In the genomic region with DNA sequence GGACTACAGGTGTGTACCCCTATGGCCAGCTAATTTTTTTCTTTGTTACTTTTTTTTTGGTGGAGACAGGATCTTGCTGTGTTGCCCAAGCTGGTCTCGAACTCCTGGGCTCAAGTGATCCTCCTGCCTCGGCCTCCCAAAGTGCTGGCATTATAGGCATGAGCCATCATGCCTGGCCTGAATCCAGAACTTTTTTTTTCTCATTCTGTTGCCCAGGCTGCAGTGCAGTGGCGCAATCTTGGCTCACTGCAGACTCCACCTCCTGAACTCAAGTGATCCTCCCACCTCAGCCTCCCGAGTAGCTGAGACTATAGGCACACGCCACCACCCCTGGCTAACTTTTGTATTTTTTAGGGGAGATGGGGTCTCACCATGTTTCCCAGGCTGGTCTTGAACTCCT, we compare ENCODE assay signal across 7 cellular contexts. TPM values are rescaled to one million over a fixed set of nuclear protein-coding genes. Genes with fewer than 3 reads are reported as not detected.
A peak's percentile ranks its signal among the peaks of the same experiment; 100 is the strongest.
DNase-seq lines count a peak whose midpoint lies in the region; ATAC-seq and TF ChIP-seq lines count a peak whose summit lies in the region.
"Not testable (repeated sequence)": the region's sequence is repeated elsewhere in the genome, so short reads cannot be mapped to it uniquely, and the experiment has no call there.

No MANE protein-coding gene starts in this region.

- H4K8ac ChIP-seq in IMR-90 (ENCODE audit: low read depth in 2 of 2, low read length in 2 of 2): not testable (repeated sequence)

- in situ Hi-C loops in IMR-90 (cut with MboI; ENCODE audit: low sequenced_read_pairs): not testable (repeated sequence)

- H3K27ac Mint-ChIP-seq in activated T-cell treated with anti-CD3 and anti-CD28 coated beads, Interleukin-2, amount 50 U/mL, for 24 hours: peak overlapping the region; percentile 64
- not testable (repeated sequence) for H3K27ac Mint-ChIP-seq in MCF 10A (ENCODE audit: low read depth, unreplicated experiment)
- peak overlapping the region; percentile 71 for H3K27ac Mint-ChIP-seq in progenitor cell of endocrine pancreas

- CTCF ChIA-PET in IMR-90 (lab: Yijun Ruan, JAX) (interaction anchor here (1.4 kb wide), 1 partner anchor 12 kb away, joined by 3 read pairs; no protein-coding TSS in a partner anchor), MCF 10A (lab: Yijun Ruan, JAX) (interaction anchor here (0.6 to 2.6 kb wide), 10 partner anchors 10 to 130 kb away, joined by 3 to 13 read pairs (median 6); partner anchors contain the start of gene SRSF9)

- not testable (repeated sequence) for H2BK120ac ChIP-seq in IMR-90 (ENCODE audit: low read depth, low read length)

- not testable (repeated sequence) for H3K9me3 ChIP-seq in IMR-90 (ENCODE audit: control insufficient read depth, insufficient read depth, low read length)

- not testable (repeated sequence) for TF ChIP-seq RAD21 in IMR-90 (IDR thresholded peaks at IDR 0.05; ENCODE audit: low read length)

- H2AK9ac ChIP-seq in IMR-90 (replicated peaks; ENCODE audit: low read depth, low read length, poor library complexity): not testable (repeated sequence)

- not testable (repeated sequence) for H3K9me1 ChIP-seq in IMR-90 (ENCODE audit: insufficient read depth, low read length)

- BruUV-seq in IMR-90 (replicated peaks; lab: Mats Ljungman, UMichigan); MCF 10A (replicated peaks; lab: Mats Ljungman, UMichigan): not testable (repeated sequence)

- H3K56ac ChIP-seq in IMR-90 (ENCODE audit: extremely low read depth, insufficient read depth, low read length): not testable (repeated sequence)

- not testable (repeated sequence) for TF ChIP-seq POLR2A in IMR-90 (IDR thresholded peaks at IDR 0.05; ENCODE audit: low read depth, low read length); NB4 (IDR thresholded peaks at IDR 0.05; ENCODE audit: extremely low read depth, insufficient read length)

- dilution Hi-C loops in IMR-90 (cut with HindIII; ENCODE audit: low sequenced_read_pairs, unreplicated experiment): not testable (repeated sequence)

- H3K23ac ChIP-seq in IMR-90 (ENCODE audit: low read depth, low read length): not testable (repeated sequence)

- peaks cover 31% of the 10 kb centered on the region for H3K36me3 ChIP-seq in IMR-90 (ENCODE audit: control insufficient read depth, insufficient read depth, low read length)

- ATAC-seq in IMR-90 (ENCODE audit: low read depth): not testable (repeated sequence)

- peaks cover 28% of the 10 kb centered on the region for H3K4me1 Mint-ChIP-seq in activated T-cell treated with anti-CD3 and anti-CD28 coated beads, Interleukin-2, amount 50 U/mL, for 24 hours (ENCODE audit: low read depth)
- not testable (repeated sequence) for H3K4me1 Mint-ChIP-seq in MCF 10A (ENCODE audit: insufficient read depth, unreplicated experiment)
- H3K4me1 Mint-ChIP-seq in progenitor cell of endocrine pancreas (ENCODE audit: low read depth): peaks cover 14% of the 10 kb centered on the region

- H2BK20ac ChIP-seq in IMR-90 (ENCODE audit: low read depth, low read length): not testable (repeated sequence)

- H2BK15ac ChIP-seq in IMR-90 (ENCODE audit: low read depth, low read length): not testable (repeated sequence)

- not testable (repeated sequence) for H2AFZ ChIP-seq in IMR-90 (replicated peaks; ENCODE audit: low read length, poor library complexity)

- H3K9me3 Mint-ChIP-seq in activated T-cell treated with anti-CD3 and anti-CD28 coated beads, Interleukin-2, amount 50 U/mL, for 24 hours; MCF 10A (ENCODE audit: unreplicated experiment); progenitor cell of endocrine pancreas (ENCODE audit: low read depth): not testable (repeated sequence)

- not testable (repeated sequence) for H3K4me3 Mint-ChIP-seq in activated T-cell treated with anti-CD3 and anti-CD28 coated beads, Interleukin-2, amount 50 U/mL, for 24 hours; MCF 10A (ENCODE audit: unreplicated experiment); progenitor cell of endocrine pancreas (ENCODE audit: low read depth)

- not testable (repeated sequence) for H3K27ac ChIP-seq in IMR-90 (ENCODE audit: insufficient read depth, low read length)

- H3K9ac ChIP-seq in IMR-90 (ENCODE audit: low read depth, low read length): not testable (repeated sequence)

- not testable (repeated sequence) for H3K27me3 Mint-ChIP-seq in activated T-cell treated with anti-CD3 and anti-CD28 coated beads, Interleukin-2, amount 50 U/mL, for 24 hours; MCF 10A (ENCODE audit: insufficient read depth, unreplicated experiment); progenitor cell of endocrine pancreas

- DNase-seq in ELR (ENCODE audit: low read depth) (peak; percentile 38), NB4 (ENCODE audit: low read depth) (peak; percentile 36), MCF 10A (ENCODE audit: unreplicated experiment) (peak; percentile 68), fibroblast of pulmonary artery (ENCODE audit: low read depth) (peak; percentile 43)
- DNase-seq in IMR-90; activated T-cell treated with anti-CD3 and anti-CD28 coated beads, Interleukin-2, amount 50 U/mL, for 24 hours; progenitor cell of endocrine pancreas (ENCODE audit: low spot score, unreplicated experiment): not testable (repeated sequence)

- POLR2A ChIA-PET in IMR-90 (lab: Charles Lee; ENCODE audit: unreplicated experiment): not testable (repeated sequence)
- POLR2A ChIA-PET in MCF 10A (lab: Yijun Ruan, JAX): interaction anchor here (0.7 to 2.0 kb wide), 4 partner anchors 14 to 663 kb away, joined by 3 to 6 read pairs (median 4); partner anchors contain the start of gene COX6A1

- intact Hi-C loops in IMR-90 (cut with micrococcal nuclease); MCF 10A (cut with micrococcal nuclease): not testable (repeated sequence)

- not testable (repeated sequence) for H2BK5ac ChIP-seq in IMR-90 (ENCODE audit: low read depth, low read length, poor library complexity, severe bottlenecking)

- TF ChIP-seq CTCF in IMR-90 (conservative IDR thresholded peaks at IDR 0.05; ENCODE audit: low read depth, low read length); NB4 (IDR thresholded peaks at IDR 0.05; ENCODE audit: low read depth, low read length); MCF 10A (IDR thresholded peaks at IDR 0.05; ENCODE audit: unreplicated experiment); fibroblast of pulmonary artery (IDR thresholded peaks at IDR 0.05; ENCODE audit: low read length, missing control alignments); progenitor cell of endocrine pancreas (IDR thresholded peaks at IDR 0.05; ENCODE audit: unreplicated experiment): not testable (repeated sequence)

- peaks cover 12 to 53% of the 10 kb centered on the region in 2 experiments for H3K79me1 ChIP-seq in IMR-90 (ENCODE audit: low read depth in 1 of 2, low read length in 2 of 2)

- H3K4me3 ChIP-seq in IMR-90 (ENCODE audit: insufficient read depth, low read depth, low read length); NB4 (ENCODE audit: low read depth, low read length); fibroblast of pulmonary artery (replicated peaks; ENCODE audit: low read depth, low read length): not testable (repeated sequence)

- not testable (repeated sequence) for H3K4me1 ChIP-seq in IMR-90 (ENCODE audit: control insufficient read depth, insufficient read depth, low read length)

- not testable (repeated sequence) for H2AK5ac ChIP-seq in IMR-90 (ENCODE audit: low read depth, low read length)

- H3K36me3 Mint-ChIP-seq in activated T-cell treated with anti-CD3 and anti-CD28 coated beads, Interleukin-2, amount 50 U/mL, for 24 hours (ENCODE audit: low read depth): peaks cover 93% of the 10 kb centered on the region
- H3K36me3 Mint-ChIP-seq in MCF 10A (ENCODE audit: insufficient read depth, unreplicated experiment): peaks cover 83% of the 10 kb centered on the region
- not testable (repeated sequence) for H3K36me3 Mint-ChIP-seq in progenitor cell of endocrine pancreas (ENCODE audit: insufficient read depth)

- not testable (repeated sequence) for H3K4ac ChIP-seq in IMR-90 (ENCODE audit: low read depth, low read length)

- not testable (repeated sequence) for H3K18ac ChIP-seq in IMR-90 (ENCODE audit: low read depth, low read length)

- not testable (repeated sequence) for H3K14ac ChIP-seq in IMR-90 (replicated peaks; ENCODE audit: low read depth, low read length)

- not testable (repeated sequence) for H3K4me2 ChIP-seq in IMR-90 (ENCODE audit: low read depth, low read length)

- H4K91ac ChIP-seq in IMR-90 (ENCODE audit: insufficient read depth, low read depth, low read length): not testable (repeated sequence)

- WGBS in IMR-90 (ENCODE audit: extremely low coverage in 2 of 2, insufficient read length in 1 of 2), 2 experiments: no CpG with 5 or more reads among the region's 5 CpGs

- not testable (repeated sequence) for H4K5ac ChIP-seq in IMR-90 (ENCODE audit: low read depth, low read length)

- not testable (repeated sequence) for H3K27me3 ChIP-seq in IMR-90 (ENCODE audit: control insufficient read depth, insufficient read depth, low read length)

- peaks cover 14% of the 10 kb centered on the region; the same call in 1 of the 2 replicates for H4K20me1 ChIP-seq in IMR-90 (ENCODE audit: insufficient read depth, low read length)

RNA-seq across cellular contexts. Expression of gene GATC, which starts 6.3 kb away (rescaled TPM):
- total RNA-seq in IMR-90 (2012; rRNA removed) (15.6 and 16.5 TPM in 2 replicates), MCF 10A (2022) (29.7 and 32.1 TPM in 2 replicates), progenitor cell of endocrine pancreas (28.0 and 30.9 TPM in 2 replicates)
- polyA plus RNA-seq in IMR-90 (2012; rRNA removed): 7.6 and 8.7 TPM in 2 replicates
- 3.9 and 5.5 TPM in 2 replicates for polyA plus RNA-seq in IMR-90 (2012; cell fraction: cytosol; rRNA removed)
- 5.0 and 12.8 TPM in 2 replicates for polyA plus RNA-seq in IMR-90 (2012; cell fraction: nucleus; rRNA removed; ENCODE audit: low replicate concordance)

RNA-seq across cellular contexts. Expression of gene TRIAP1, which starts 6.3 kb away (rescaled TPM):
- 19.2 and 45.5 TPM in 2 replicates for total RNA-seq in IMR-90 (2012; rRNA removed)
- 23.2 and 32.3 TPM in 2 replicates for polyA plus RNA-seq in IMR-90 (2012; rRNA removed)
- 5.8 and 6.9 TPM in 2 replicates for polyA plus RNA-seq in IMR-90 (2012; cell fraction: cytosol; rRNA removed)
- polyA plus RNA-seq in IMR-90 (2012; cell fraction: nucleus; rRNA removed; ENCODE audit: low replicate concordance): 1.6 and 10.6 TPM in 2 replicates
- 48.4 and 50.2 TPM in 2 replicates for total RNA-seq in MCF 10A (2022)
- 32.4 and 33.5 TPM in 2 replicates for total RNA-seq in progenitor cell of endocrine pancreas

RNA-seq across cellular contexts. Expression of gene COX6A1, which starts 14.6 kb away (rescaled TPM):
- total RNA-seq in IMR-90 (2012; rRNA removed) (339 and 396 TPM in 2 replicates), MCF 10A (2022) (475 and 518 TPM in 2 replicates), progenitor cell of endocrine pancreas (318 and 343 TPM in 2 replicates)
- 541 and 664 TPM in 2 replicates for polyA plus RNA-seq in IMR-90 (2012; rRNA removed)
- 1,474 and 2,112 TPM in 2 replicates for polyA plus RNA-seq in IMR-90 (2012; cell fraction: cytosol; rRNA removed)
- polyA plus RNA-seq in IMR-90 (2012; cell fraction: nucleus; rRNA removed; ENCODE audit: low replicate concordance): 252 and 454 TPM in 2 replicates

RNA-seq across cellular contexts. Expression of gene SRSF9, which starts 17.0 kb away (rescaled TPM):
- total RNA-seq in IMR-90 (2012; rRNA removed) (102 and 196 TPM in 2 replicates), MCF 10A (2022) (192 and 193 TPM in 2 replicates), progenitor cell of endocrine pancreas (282 and 286 TPM in 2 replicates)
- polyA plus RNA-seq in IMR-90 (2012; rRNA removed): 132 and 143 TPM in 2 replicates
- 145 and 193 TPM in 2 replicates for polyA plus RNA-seq in IMR-90 (2012; cell fraction: cytosol; rRNA removed)
- polyA plus RNA-seq in IMR-90 (2012; cell fraction: nucleus; rRNA removed; ENCODE audit: low replicate concordance): 100 and 179 TPM in 2 replicates

RNA-seq across cellular contexts. Expression of gene DYNLL1, which starts 43.4 kb away (rescaled TPM):
- total RNA-seq in IMR-90 (2012; rRNA removed) (696 and 709 TPM in 2 replicates), MCF 10A (2022) (247 and 351 TPM in 2 replicates), progenitor cell of endocrine pancreas (356 and 386 TPM in 2 replicates)
- 627 and 663 TPM in 2 replicates for polyA plus RNA-seq in IMR-90 (2012; rRNA removed)
- polyA plus RNA-seq in IMR-90 (2012; cell fraction: cytosol; rRNA removed): 559 and 576 TPM in 2 replicates
- 164 and 313 TPM in 2 replicates for polyA plus RNA-seq in IMR-90 (2012; cell fraction: nucleus; rRNA removed; ENCODE audit: low replicate concordance)
